Comparison of ENCODE assay signal across 8 cellular contexts in genomic region chrX:9465380-9466114, GRCh38. TPM values are rescaled to one million over a fixed set of nuclear protein-coding genes. Genes with fewer than 3 reads are reported as not detected.
A peak's percentile ranks its signal among the peaks of the same experiment; 100 is the strongest.
DNase-seq lines count a peak whose midpoint lies in the region; ATAC-seq and TF ChIP-seq lines count a peak whose summit lies in the region.

No MANE protein-coding gene starts in this region.

- no peaks in the 10 kb centered on the region for H3K36me3 ChIP-seq in GM06990 (ENCODE audit: control insufficient read depth, insufficient read depth, low read length)
- no peaks in the 10 kb centered on the region for H3K36me3 ChIP-seq in breast epithelium

- DNase-seq in GM06990 (ENCODE audit: extremely low read depth, insufficient read length): peak; percentile 50
- peak in 4 of 5 donors; percentile 9 to 30 (median 20) for DNase-seq in T-helper 1 cell
- no peak for DNase-seq in breast epithelium (ENCODE audit: low spot score in 2 of 2)
- no peak for DNase-seq in lower leg skin (ENCODE audit: low spot score in 2 of 2)
- peak; percentile 23 for DNase-seq in stimulated activated naive CD4-positive, alpha-beta T cell treated with Interleukin-2 at 50 U/mL for 16 hours (lab: John Stamatoyannopoulos, UW)
- DNase-seq in SIG-M5 (lab: John Stamatoyannopoulos, UW): no peak

- WGBS in lower leg skin, 2 donors: 6% methylated on average over 22 of the region's 87 CpGs; no CpG with 5 or more reads in 1 of the 2 donors

- H3K27me3 ChIP-seq in GM06990 (replicated peaks; ENCODE audit: control insufficient read depth, insufficient read depth, low read length) (no peaks in the 10 kb centered on the region), breast epithelium (peaks cover 0 to 30% of the 10 kb centered on the region in 2 donors)

- no peaks in the 10 kb centered on the region for H3K9me3 ChIP-seq in breast epithelium

- H3K4me3 ChIP-seq in GM06990 (replicated peaks; ENCODE audit: low read depth, low read length) (peak overlapping the region; percentile 64), breast epithelium (peak overlapping the region; percentile 64 to 82 (median 67)), lower leg skin (ENCODE audit: low read depth, poor library complexity, severe bottlenecking) (peak overlapping the region; percentile 48)

- no peak for TF ChIP-seq CTCF in GM06990 (IDR thresholded peaks at IDR 0.05; ENCODE audit: insufficient read depth, low read length, poor library complexity, severe bottlenecking)
- no peak for TF ChIP-seq CTCF in breast epithelium (IDR thresholded peaks at IDR 0.05)
- TF ChIP-seq CTCF in lower leg skin (IDR thresholded peaks at IDR 0.05): no peak

- peaks cover 0 to 3% of the 10 kb centered on the region in 2 donors for H3K4me1 ChIP-seq in breast epithelium

- peak overlapping the region; percentile 66 to 90 for H3K27ac ChIP-seq in breast epithelium

- ATAC-seq in HG02759 (IDR thresholded peaks at IDR 0.05; ENCODE audit: unreplicated experiment): peak; percentile 24
- ATAC-seq in HG03196 (IDR thresholded peaks at IDR 0.05; ENCODE audit: unreplicated experiment): no peak

- intact Hi-C loops in breast epithelium (cut with DNase I; ENCODE audit: low total_unique reads) (no loop called here), lower leg skin (cut with DNase I; ENCODE audit: low total_unique reads) (no loop called here)

- no peak for TF ChIP-seq POLR2A in breast epithelium (IDR thresholded peaks at IDR 0.05)
- TF ChIP-seq POLR2A in lower leg skin (IDR thresholded peaks at IDR 0.05): no peak

RNA-seq across cellular contexts. Expression of gene TBL1X, which starts 0.7 kb away (rescaled TPM):
- 10 to 100 TPM; 18.6 to 24.6 (median 20.0) TPM for total RNA-seq in breast epithelium
- 10 to 100 TPM; 14.8 to 31.7 (median 16.8) TPM for total RNA-seq in lower leg skin

Comparison
In these comparisons a context has a peak if more than half of its experiments do, and no peak if none do; other contexts are left out.
1. DNase-seq: peak in GM06990 (single experiment), T-helper 1 cell (4 of 5) and stimulated activated naive CD4-positive, alpha-beta T cell treated with Interleukin-2 at 50 U/mL for 16 hours (single experiment); none in breast epithelium (0 of 2), lower leg skin (0 of 2) and SIG-M5 (single experiment).
2. Peak in every context shown above with its lines, with median percentiles within 50 percentile points of each other: H3K4me3 ChIP-seq.